24 cellular contexts compared by ENCODE assay signal in genomic region chr14:37195327-37195726, GRCh38. TPM values are rescaled to one million over a fixed set of nuclear protein-coding genes. Genes with fewer than 3 reads are reported as not detected.
DNase-seq lines count a peak whose midpoint lies in the region; FAIRE-seq and TF ChIP-seq lines count a peak whose summit lies in the region.
"Had no signal": no experiment of that assay in that cellular context is flagged by ENCODE, and none has a peak within 500 bp of the region (broad histone marks: within the 10 kb centered on the region; RNA-seq: fewer than 3 reads in every experiment).

No MANE protein-coding gene starts in this region.

- no peak overlapping the region for H3K4me3 Mint-ChIP-seq in T-helper 2 cell treated with Interferon-gamma antibody and Interleukin-4, amounts not matched to agents 5 μg/mL and 100 μg/mL, for 36 hours
- H3K4me3 Mint-ChIP-seq: activated CD8-positive, alpha-beta T cell treated with anti-CD3 and anti-CD28 coated beads for 36 hours; activated T-cell treated with anti-CD3 and anti-CD28 coated beads, Interleukin-2, amount 50 U/mL, for 4 hours; WTC11 had no signal

- H3K27ac Mint-ChIP-seq in T-helper 2 cell treated with Interferon-gamma antibody and Interleukin-4, amounts not matched to agents 5 μg/mL and 100 μg/mL, for 36 hours: no peak overlapping the region
- H3K27ac Mint-ChIP-seq: activated CD8-positive, alpha-beta T cell treated with anti-CD3 and anti-CD28 coated beads for 36 hours; activated naive CD4-positive, alpha-beta T cell treated with anti-CD3 and anti-CD28 coated beads, Interleukin-2, amount 50 U/mL, for 72 hours; brain; WTC11 had no signal

- no peak for FAIRE-seq in bronchial epithelial cell (lab: Jason Lieb, UNC)
- FAIRE-seq: GM12892, islet of Langerhans, urothelium cell line had no signal

- H3K4me1 Mint-ChIP-seq in T-helper 2 cell treated with Interferon-gamma antibody and Interleukin-4, amounts not matched to agents 5 μg/mL and 100 μg/mL, for 36 hours (ENCODE audit: low read depth): no peaks in the 10 kb centered on the region

- peaks cover 18% of the 10 kb centered on the region for H3K9me3 Mint-ChIP-seq in T-helper 2 cell treated with Interferon-gamma antibody and Interleukin-4, amounts not matched to agents 5 μg/mL and 100 μg/mL, for 36 hours
- H3K9me3 Mint-ChIP-seq: WTC11 had no signal

- no peaks in the 10 kb centered on the region for H3K27me3 ChIP-seq in bronchial epithelial cell (ENCODE audit: control insufficient read depth, insufficient read depth, low read length)
- H3K27me3 ChIP-seq: ovary had no signal

- DNase-seq in AG10803 (ENCODE audit: low read depth) (peak; percentile 57), HT1080 (ENCODE audit: low read depth) (peak; percentile 60), bronchial epithelial cell (ENCODE audit: low read depth) (peak; percentile 92), iris pigment epithelial cell (ENCODE audit: low read depth) (peak; percentile 12), cerebellar cortex (ENCODE audit: low spot score) (no peak), NOMO-1 treated with dmso at 0.1 percent for 144 hours (lab: John Stamatoyannopoulos, UW; ENCODE audit: unreplicated experiment) (no peak)
- DNase-seq in T-helper 2 cell treated with Interferon-gamma antibody and Interleukin-4, amounts not matched to agents 5 μg/mL and 100 μg/mL, for 36 hours (ENCODE audit: low spot score): no peak
- no peak for DNase-seq in activated CD4-positive, CD25-positive, alpha-beta regulatory T cell (lab: John Stamatoyannopoulos, UW)
- DNase-seq: activated CD8-positive, alpha-beta T cell treated with anti-CD3 and anti-CD28 coated beads for 36 hours; activated T-cell treated with anti-CD3 and anti-CD28 coated beads, Interleukin-2, amount 50 U/mL, for 4 hours; Caco-2; GDM1; naive B cell; ovary; SHP77; stimulated activated CD4-positive, alpha-beta T cell treated with anti-CD3 and anti-CD28 coated beads, Interleukin-2, amount 100 ng/mL, for 48 hours had no signal

- TF ChIP-seq CTCF in AG10803 (conservative IDR thresholded peaks at IDR 0.05; ENCODE audit: low read length): no peak
- no peak for TF ChIP-seq CTCF in bronchial epithelial cell (IDR thresholded peaks at IDR 0.05; ENCODE audit: insufficient read depth, low read length, severe bottlenecking)

- H3K36me3 Mint-ChIP-seq in T-helper 2 cell treated with Interferon-gamma antibody and Interleukin-4, amounts not matched to agents 5 μg/mL and 100 μg/mL, for 36 hours (ENCODE audit: low read depth): no peaks in the 10 kb centered on the region
- H3K36me3 Mint-ChIP-seq: brain, naive B cell, WTC11 had no signal

- no peaks in the 10 kb centered on the region for H3K36me3 ChIP-seq in bronchial epithelial cell (ENCODE audit: control insufficient read depth, insufficient read depth, low read length)
- H3K36me3 ChIP-seq: ovary had no signal

- H3K4me3 ChIP-seq in AG10803 (ENCODE audit: low read length) (no peak overlapping the region), bronchial epithelial cell (ENCODE audit: low read depth, low read length) (no peak overlapping the region)
- H3K4me3 ChIP-seq: ovary, skin epidermis had no signal

- H3K27me3 Mint-ChIP-seq in T-helper 2 cell treated with Interferon-gamma antibody and Interleukin-4, amounts not matched to agents 5 μg/mL and 100 μg/mL, for 36 hours (ENCODE audit: low read depth): peaks cover 16% of the 10 kb centered on the region

RNA-seq across cellular contexts. Expression of gene MIPOL1, which starts 2.4 kb away (rescaled TPM):
- 7.7 and 8.1 TPM in 2 replicates for total RNA-seq in HT1080 (2014; rRNA removed; shearing (Covaris generic))
- 6.4 and 6.8 TPM in 2 replicates for polyA plus RNA-seq in HT1080 (2015; cell fraction: cytosol; rRNA removed)
- 5.8 and 8.9 TPM in 2 replicates for polyA plus RNA-seq in HT1080 (2015; cell fraction: nucleus; rRNA removed)
- total RNA-seq in bronchial epithelial cell: 11.1 and 16.6 TPM in 2 replicates
- total RNA-seq: activated CD8-positive, alpha-beta T cell treated with anti-CD3 and anti-CD28 coated beads for 36 hours had no signal

RNA-seq across cellular contexts. Expression of gene SLC25A21, which starts 22.9 kb away (rescaled TPM):
- 0.13 and 0.37 TPM in 2 replicates for total RNA-seq in HT1080 (2014; rRNA removed; shearing (Covaris generic))
- 0.24 and 0.80 TPM in 2 replicates for polyA plus RNA-seq in HT1080 (2015; cell fraction: cytosol; rRNA removed)
- polyA plus RNA-seq in HT1080 (2015; cell fraction: nucleus; rRNA removed): 0.26 and 0.90 TPM in 2 replicates
- 0.53 and 0.64 TPM in 2 replicates for total RNA-seq in bronchial epithelial cell
- total RNA-seq: activated CD8-positive, alpha-beta T cell treated with anti-CD3 and anti-CD28 coated beads for 36 hours; activated naive CD4-positive, alpha-beta T cell treated with anti-CD3 and anti-CD28 coated beads, Interleukin-2, amount 50 U/mL, for 72 hours; activated T-cell treated with anti-CD3 and anti-CD28 coated beads, Interleukin-2, amount 50 U/mL, for 4 hours; T-helper 1 cell treated with Interleukin-12 subunit alpha and Interleukin-12 subunit beta and Interleukin-4 antibody, amounts not matched to agents 30 ng/mL and 1 ng/mL, for 36 hours had no signal

Comparison
In these comparisons a context has a peak if more than half of its experiments do, and no peak if none do; other contexts are left out.
1. DNase-seq: peak in AG10803 (single experiment), HT1080 (single experiment), bronchial epithelial cell (single experiment) and iris pigment epithelial cell (single experiment); none in cerebellar cortex (single experiment), T-helper 2 cell treated with Interferon-gamma antibody and Interleukin-4, amounts not matched to agents 5 μg/mL and 100 μg/mL, for 36 hours (single experiment), activated CD4-positive, CD25-positive, alpha-beta regulatory T cell (0 of 4) and NOMO-1 treated with dmso at 0.1 percent for 144 hours (single experiment).